In the genomic region with DNA sequence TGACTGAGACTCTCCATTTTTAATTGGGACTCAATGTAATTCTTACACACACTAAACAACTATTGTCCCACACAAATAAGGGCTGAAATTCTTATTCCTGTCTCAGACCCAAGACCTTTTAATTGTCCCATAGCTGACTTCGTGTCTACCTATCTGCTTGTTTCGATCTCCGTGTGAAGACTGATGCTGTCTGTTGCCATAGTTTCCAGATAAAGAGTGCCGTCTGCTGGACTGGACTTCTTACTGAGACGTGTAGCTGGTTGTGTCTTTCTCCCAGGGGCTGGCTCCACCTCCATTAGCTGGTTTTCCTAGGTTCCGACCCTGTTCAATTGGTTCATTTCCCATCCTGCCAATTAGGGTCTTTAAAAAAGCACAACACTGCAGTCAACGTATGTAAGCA, we compare ENCODE assay signal across 34 cellular contexts.
"Had no signal": no experiment of that assay in that cellular context is flagged by ENCODE, and none has a peak within 500 bp of the region (broad histone marks: within the 10 kb centered on the region; RNA-seq: fewer than 3 reads in every experiment).

No MANE protein-coding gene starts in this region.

- H3K9me3 Mint-ChIP-seq: activated CD4-positive, alpha-beta memory T cell treated with anti-CD3 and anti-CD28 coated beads, Interleukin-2, amount 10 ng/mL, durations not matched to agents 7 days and 5 days; activated naive CD4-positive, alpha-beta T cell treated with anti-CD3 and anti-CD28 coated beads, Interleukin-2, amount 10 ng/mL, durations not matched to agents 7 days and 5 days; activated naive CD8-positive, alpha-beta T cell treated with anti-CD3 and anti-CD28 coated beads, Interleukin-2, amount 50 U/mL, for 24 hours; central memory CD8-positive, alpha-beta T cell had no signal

- H3K27me3 Mint-ChIP-seq: activated CD4-positive, alpha-beta memory T cell treated with anti-CD3 and anti-CD28 coated beads, Interleukin-2, amount 10 ng/mL, durations not matched to agents 7 days and 5 days; activated CD8-positive, alpha-beta memory T cell treated with anti-CD3 and anti-CD28 coated beads, Interleukin-2, amount 10 ng/mL, durations not matched to agents 7 days and 5 days had no signal

- H3K27me3 ChIP-seq: brain microvascular endothelial cell, cardiac muscle cell, MG63, SJSA1 had no signal

- H3K27ac ChIP-seq: brain microvascular endothelial cell, cardiac muscle cell, SJSA1, WERI-Rb-1 had no signal

- ATAC-seq: activated CD8-positive, alpha-beta memory T cell treated with anti-CD3 and anti-CD28 coated beads, Interleukin-2, amount 10 ng/mL, durations not matched to agents 7 days and 5 days; activated naive CD8-positive, alpha-beta T cell treated with anti-CD3 and anti-CD28 coated beads, Interleukin-2, amount 50 U/mL, for 24 hours; Panc1 had no signal

- H3K4me3 Mint-ChIP-seq: activated CD4-positive, alpha-beta memory T cell treated with anti-CD3 and anti-CD28 coated beads, Interleukin-2, amount 10 ng/mL, durations not matched to agents 7 days and 5 days; activated CD8-positive, alpha-beta memory T cell treated with anti-CD3 and anti-CD28 coated beads, Interleukin-2, amount 10 ng/mL, durations not matched to agents 7 days and 5 days; activated naive CD4-positive, alpha-beta T cell treated with anti-CD3 and anti-CD28 coated beads, Interleukin-2, amount 10 ng/mL, durations not matched to agents 7 days and 5 days; activated naive CD8-positive, alpha-beta T cell; activated naive CD8-positive, alpha-beta T cell treated with anti-CD3 and anti-CD28 coated beads, Interleukin-2, amount 50 U/mL, for 24 hours; central memory CD8-positive, alpha-beta T cell had no signal

- H3K4me3 ChIP-seq: cardiac muscle cell, MG63, SJSA1 had no signal

- H3K36me3 Mint-ChIP-seq: activated CD8-positive, alpha-beta memory T cell treated with anti-CD3 and anti-CD28 coated beads, Interleukin-2, amount 10 ng/mL, durations not matched to agents 7 days and 5 days; activated naive CD4-positive, alpha-beta T cell treated with anti-CD3 and anti-CD28 coated beads, Interleukin-2, amount 10 ng/mL, durations not matched to agents 7 days and 5 days; activated naive CD8-positive, alpha-beta T cell had no signal

- DNase-seq: activated CD4-positive, alpha-beta memory T cell treated with anti-CD3 and anti-CD28 coated beads, Interleukin-2, amount 10 ng/mL, durations not matched to agents 7 days and 5 days; activated CD4-positive, alpha-beta T cell treated with anti-CD3 and anti-CD28 coated beads for 1 hour; activated CD4-positive, alpha-beta T cell treated with anti-CD3 and anti-CD28 coated beads for 48 hours; activated CD4-positive, CD25-positive, alpha-beta regulatory T cell; activated CD8-positive, alpha-beta memory T cell treated with anti-CD3 and anti-CD28 coated beads for 24 hours; activated CD8-positive, alpha-beta memory T cell treated with anti-CD3 and anti-CD28 coated beads, Interleukin-2, amount 10 ng/mL, durations not matched to agents 7 days and 5 days; activated CD8-positive, alpha-beta memory T cell treated with anti-CD3 and anti-CD28 coated beads, Interleukin-2, amount 50 U/mL, for 48 hours; activated effector memory CD4-positive, alpha-beta T cell treated with Interleukin-2 at 50 U/mL for 16 hours; activated naive CD4-positive, alpha-beta T cell treated with anti-CD3 and anti-CD28 coated beads, Interleukin-2, amount 10 ng/mL, durations not matched to agents 7 days and 5 days; activated naive CD8-positive, alpha-beta T cell treated with anti-CD3 and anti-CD28 coated beads, Interleukin-2, amount 50 U/mL, for 24 hours; activated T-cell treated with anti-CD3 and anti-CD28 coated beads, Interleukin-2, amount 50 U/mL, for 48 hours; amniotic stem cell; aorta; brain microvascular endothelial cell; Karpas-422; MG63; NCI-H1048; NCI-H1105 treated with DMSO at 0.1 percent for 48 hours; NCI-H1436; NCI-H187; NCI-H2029 treated with DMSO at 0.1 percent for 48 hours; NCI-H2107; NCI-H226; NCI-H446 treated with DMSO at 0.1 percent for 48 hours; NCI-H524; RPMI8226; SHP77 treated with DMSO at 0.1 percent for 48 hours; T1000; WERI-Rb-1 had no signal

- H3K36me3 ChIP-seq: brain microvascular endothelial cell, cardiac muscle cell, MG63, SJSA1, WERI-Rb-1 had no signal

- H3K4me1 Mint-ChIP-seq: activated CD4-positive, alpha-beta memory T cell treated with anti-CD3 and anti-CD28 coated beads, Interleukin-2, amount 10 ng/mL, durations not matched to agents 7 days and 5 days; activated CD8-positive, alpha-beta memory T cell treated with anti-CD3 and anti-CD28 coated beads, Interleukin-2, amount 10 ng/mL, durations not matched to agents 7 days and 5 days; activated naive CD4-positive, alpha-beta T cell treated with anti-CD3 and anti-CD28 coated beads, Interleukin-2, amount 10 ng/mL, durations not matched to agents 7 days and 5 days; activated naive CD8-positive, alpha-beta T cell treated with anti-CD3 and anti-CD28 coated beads, Interleukin-2, amount 50 U/mL, for 24 hours; central memory CD8-positive, alpha-beta T cell had no signal

- H3K9me3 ChIP-seq: MG63, SJSA1 had no signal

- H3K27ac Mint-ChIP-seq: activated CD4-positive, alpha-beta memory T cell treated with anti-CD3 and anti-CD28 coated beads, Interleukin-2, amount 10 ng/mL, durations not matched to agents 7 days and 5 days; activated CD8-positive, alpha-beta memory T cell treated with anti-CD3 and anti-CD28 coated beads, Interleukin-2, amount 10 ng/mL, durations not matched to agents 7 days and 5 days; activated naive CD4-positive, alpha-beta T cell treated with anti-CD3 and anti-CD28 coated beads, Interleukin-2, amount 10 ng/mL, durations not matched to agents 7 days and 5 days; activated naive CD8-positive, alpha-beta T cell; activated naive CD8-positive, alpha-beta T cell treated with anti-CD3 and anti-CD28 coated beads, Interleukin-2, amount 50 U/mL, for 24 hours had no signal
